Comparison of ENCODE assay signal across 1 cellular context in the genomic region with DNA sequence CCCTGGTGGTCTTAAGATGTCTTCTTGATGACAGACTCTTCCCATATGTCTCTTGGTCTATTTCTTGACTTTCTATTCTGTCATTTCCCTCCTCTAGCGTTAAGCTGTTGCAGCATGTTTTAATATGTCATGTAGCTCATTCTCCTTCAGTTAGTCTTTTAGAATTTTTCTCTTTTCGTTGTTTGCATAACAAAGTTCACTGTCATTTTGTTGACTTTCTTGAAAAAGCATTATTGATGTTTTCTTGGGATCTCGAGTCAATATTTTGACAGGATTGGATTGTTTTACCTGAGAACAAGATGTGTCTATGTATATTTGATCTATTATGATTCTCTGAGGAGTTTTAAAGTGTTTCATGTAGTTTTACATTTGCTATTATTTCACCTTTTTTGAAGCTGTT.
TF ChIP-seq lines count a peak whose summit lies in the region.

No MANE protein-coding gene starts in this region.

TF ChIP-seq in HepG2, 621 proteins besides CTCF, POLR2A, EP300 and RAD21 (continued from another document and continues in another):
- TF ChIP-seq HOXA5 (CRISPR knock-in tag; IDR thresholded peaks at IDR 0.05) (0 out of 2 replicates have a peak, but pooled peaks have one; percentile 41), SOX6 (IDR thresholded peaks at IDR 0.05) (no peak), SOX6 (CRISPR knock-in tag; IDR thresholded peaks at IDR 0.05) (peak; percentile 65; the same call in 1 of the 2 replicates), SRY (CRISPR knock-in tag; IDR thresholded peaks at IDR 0.05) (no peak), MNT (IDR thresholded peaks at IDR 0.05) (no peak), RARA (CRISPR knock-in tag; IDR thresholded peaks at IDR 0.05) (peak; percentile 63), ZNF75D (CRISPR knock-in tag; IDR thresholded peaks at IDR 0.05; ENCODE audit: borderline replicate concordance) (no peak), ZFP62 (CRISPR knock-in tag; IDR thresholded peaks at IDR 0.05) (no peak), FOXC1 (CRISPR knock-in tag; IDR thresholded peaks at IDR 0.05; ENCODE audit: borderline replicate concordance) (no peak), ZNF616 (CRISPR knock-in tag; IDR thresholded peaks at IDR 0.05; ENCODE audit: low read depth) (no peak), AHDC1 (CRISPR knock-in tag; IDR thresholded peaks at IDR 0.05; ENCODE audit: borderline replicate concordance) (peak; percentile 40; the same call in 1 of the 2 replicates), GATAD1 (CRISPR knock-in tag; IDR thresholded peaks at IDR 0.05) (no peak), TARDBP (CRISPR knock-in tag; IDR thresholded peaks at IDR 0.05) (no peak), ZNF775 (CRISPR knock-in tag; IDR thresholded peaks at IDR 0.05; ENCODE audit: borderline replicate concordance) (no peak), MIXL1 (CRISPR knock-in tag; IDR thresholded peaks at IDR 0.05) (0 out of 2 replicates have a peak, but pooled peaks have one; percentile 23), PPARG (CRISPR knock-in tag; conservative IDR thresholded peaks at IDR 0.05) (no peak), DNMT3B (CRISPR knock-in tag; conservative IDR thresholded peaks at IDR 0.05) (no peak), TEAD3 (CRISPR knock-in tag; optimal IDR thresholded peaks at IDR 0.05; ENCODE audit: borderline replicate concordance) (no peak), BCL6 (CRISPR knock-in tag; IDR thresholded peaks at IDR 0.05) (peak; percentile 72), ARID5B (CRISPR knock-in tag; IDR thresholded peaks at IDR 0.05) (peak; percentile 76), ZBTB39 (CRISPR knock-in tag; IDR thresholded peaks at IDR 0.05) (no peak), CEBPG (CRISPR knock-in tag; IDR thresholded peaks at IDR 0.05) (0 out of 2 replicates have a peak, but pooled peaks have one; percentile 18), SOX5 (CRISPR knock-in tag; IDR thresholded peaks at IDR 0.05; ENCODE audit: borderline replicate concordance) (peak; percentile 68; the same call in 1 of the 2 replicates), HNF4A (CRISPR knock-in tag; IDR thresholded peaks at IDR 0.05) (peak; percentile 37; the same call in 1 of the 2 replicates), HNRNPH1 (optimal IDR thresholded peaks at IDR 0.05; ENCODE audit: low read depth, low read length) (no peak), SIX1 (CRISPR knock-in tag; IDR thresholded peaks at IDR 0.05; ENCODE audit: borderline replicate concordance) (no peak), SOX13 (IDR thresholded peaks at IDR 0.05) (no peak), SOX13 (CRISPR knock-in tag; conservative IDR thresholded peaks at IDR 0.05 in 1 of 2, IDR thresholded peaks at IDR 0.05 in 1 of 2) (peak in 1 of 2 experiments; percentile 75; a peak in 1 of 4 replicates), ZNF180 (CRISPR knock-in tag; IDR thresholded peaks at IDR 0.05; ENCODE audit: borderline replicate concordance, low read depth) (no peak), ZSCAN21 (CRISPR knock-in tag; IDR thresholded peaks at IDR 0.05; ENCODE audit: borderline replicate concordance) (no peak), FOXO4 (CRISPR knock-in tag; conservative IDR thresholded peaks at IDR 0.05) (no peak), RBM39 (IDR thresholded peaks at IDR 0.05; ENCODE audit: low read depth, low read length, poor library complexity, severe bottlenecking) (no peak)
- TF ChIP-seq, protein P1, sequence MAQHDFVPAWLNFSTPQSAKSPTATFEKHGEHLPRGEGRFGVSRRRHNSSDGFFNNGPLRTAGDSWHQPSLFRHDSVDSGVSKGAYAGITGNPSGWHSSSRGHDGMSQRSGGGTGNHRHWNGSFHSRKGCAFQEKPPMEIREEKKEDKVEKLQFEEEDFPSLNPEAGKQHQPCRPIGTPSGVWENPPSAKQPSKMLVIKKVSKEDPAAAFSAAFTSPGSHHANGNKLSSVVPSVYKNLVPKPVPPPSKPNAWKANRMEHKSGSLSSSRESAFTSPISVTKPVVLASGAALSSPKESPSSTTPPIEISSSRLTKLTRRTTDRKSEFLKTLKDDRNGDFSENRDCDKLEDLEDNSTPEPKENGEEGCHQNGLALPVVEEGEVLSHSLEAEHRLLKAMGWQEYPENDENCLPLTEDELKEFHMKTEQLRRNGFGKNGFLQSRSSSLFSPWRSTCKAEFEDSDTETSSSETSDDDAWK (CRISPR knock-in tag; IDR thresholded peaks at IDR 0.05): no peak
- TF ChIP-seq, protein P2, sequence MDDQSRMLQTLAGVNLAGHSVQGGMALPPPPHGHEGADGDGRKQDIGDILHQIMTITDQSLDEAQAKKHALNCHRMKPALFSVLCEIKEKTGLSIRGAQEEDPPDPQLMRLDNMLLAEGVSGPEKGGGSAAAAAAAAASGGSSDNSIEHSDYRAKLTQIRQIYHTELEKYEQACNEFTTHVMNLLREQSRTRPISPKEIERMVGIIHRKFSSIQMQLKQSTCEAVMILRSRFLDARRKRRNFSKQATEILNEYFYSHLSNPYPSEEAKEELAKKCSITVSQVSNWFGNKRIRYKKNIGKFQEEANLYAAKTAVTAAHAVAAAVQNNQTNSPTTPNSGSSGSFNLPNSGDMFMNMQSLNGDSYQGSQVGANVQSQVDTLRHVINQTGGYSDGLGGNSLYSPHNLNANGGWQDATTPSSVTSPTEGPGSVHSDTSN (CRISPR knock-in tag; IDR thresholded peaks at IDR 0.05; ENCODE audit: borderline replicate concordance): no peak
- TF ChIP-seq, protein P3, sequence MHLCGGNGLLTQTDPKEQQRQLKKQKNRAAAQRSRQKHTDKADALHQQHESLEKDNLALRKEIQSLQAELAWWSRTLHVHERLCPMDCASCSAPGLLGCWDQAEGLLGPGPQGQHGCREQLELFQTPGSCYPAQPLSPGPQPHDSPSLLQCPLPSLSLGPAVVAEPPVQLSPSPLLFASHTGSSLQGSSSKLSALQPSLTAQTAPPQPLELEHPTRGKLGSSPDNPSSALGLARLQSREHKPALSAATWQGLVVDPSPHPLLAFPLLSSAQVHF (CRISPR knock-in tag; IDR thresholded peaks at IDR 0.05): no peak
- TF ChIP-seq, protein P4, sequence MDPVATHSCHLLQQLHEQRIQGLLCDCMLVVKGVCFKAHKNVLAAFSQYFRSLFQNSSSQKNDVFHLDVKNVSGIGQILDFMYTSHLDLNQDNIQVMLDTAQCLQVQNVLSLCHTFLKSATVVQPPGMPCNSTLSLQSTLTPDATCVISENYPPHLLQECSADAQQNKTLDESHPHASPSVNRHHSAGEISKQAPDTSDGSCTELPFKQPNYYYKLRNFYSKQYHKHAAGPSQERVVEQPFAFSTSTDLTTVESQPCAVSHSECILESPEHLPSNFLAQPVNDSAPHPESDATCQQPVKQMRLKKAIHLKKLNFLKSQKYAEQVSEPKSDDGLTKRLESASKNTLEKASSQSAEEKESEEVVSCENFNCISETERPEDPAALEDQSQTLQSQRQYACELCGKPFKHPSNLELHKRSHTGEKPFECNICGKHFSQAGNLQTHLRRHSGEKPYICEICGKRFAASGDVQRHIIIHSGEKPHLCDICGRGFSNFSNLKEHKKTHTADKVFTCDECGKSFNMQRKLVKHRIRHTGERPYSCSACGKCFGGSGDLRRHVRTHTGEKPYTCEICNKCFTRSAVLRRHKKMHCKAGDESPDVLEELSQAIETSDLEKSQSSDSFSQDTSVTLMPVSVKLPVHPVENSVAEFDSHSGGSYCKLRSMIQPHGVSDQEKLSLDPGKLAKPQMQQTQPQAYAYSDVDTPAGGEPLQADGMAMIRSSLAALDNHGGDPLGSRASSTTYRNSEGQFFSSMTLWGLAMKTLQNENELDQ (CRISPR knock-in tag; IDR thresholded peaks at IDR 0.05; ENCODE audit: borderline replicate concordance): no peak
